ENCODE assay signal across 15 cellular contexts in genomic region chr10:77989081-77989724, GRCh38. TPM values are rescaled to one million over a fixed set of nuclear protein-coding genes. Genes with fewer than 3 reads are reported as not detected.
DNase-seq lines count a peak whose midpoint lies in the region; ATAC-seq and TF ChIP-seq lines count a peak whose summit lies in the region.
"Had no signal": no experiment of that assay in that cellular context is flagged by ENCODE, and none has a peak within 500 bp of the region (broad histone marks: within the 10 kb centered on the region; RNA-seq: fewer than 3 reads in every experiment).

No MANE protein-coding gene starts in this region.

- no peak overlapping the region for H3K4me3 ChIP-seq in thoracic aorta
- H3K4me3 ChIP-seq in naive thymus-derived CD4-positive, alpha-beta T cell (ENCODE audit: low read length) = no peak overlapping the region
- H3K4me3 ChIP-seq: esophagus squamous epithelium had no signal

- peaks cover 18 to 38% of the 10 kb centered on the region in 2 donors for H3K4me1 ChIP-seq in thoracic aorta (ENCODE audit: control insufficient read depth in 1 of 2, low read depth in 2 of 2)
- H3K4me1 ChIP-seq in naive thymus-derived CD4-positive, alpha-beta T cell (ENCODE audit: control insufficient read depth in 2 of 2, insufficient read depth in 2 of 2, low read length in 2 of 2) = no peaks in the 10 kb centered on the region

- no peaks in the 10 kb centered on the region for H3K27me3 ChIP-seq in thoracic aorta (replicated peaks; ENCODE audit: insufficient read depth)
- no peaks in the 10 kb centered on the region for H3K27me3 ChIP-seq in naive thymus-derived CD4-positive, alpha-beta T cell (ENCODE audit: control insufficient read depth in 2 of 2, insufficient read depth in 2 of 2, low read length in 2 of 2)
- H3K27me3 ChIP-seq: esophagus squamous epithelium had no signal

- peak overlapping the region; percentile 45 for H3K27ac Mint-ChIP-seq in activated CD4-positive, alpha-beta memory T cell treated with anti-CD3 and anti-CD28 coated beads for 36 hours
- H3K27ac Mint-ChIP-seq in activated CD4-positive, alpha-beta memory T cell treated with anti-CD3 and anti-CD28 coated beads, Interleukin-2, amount 10 ng/mL, durations not matched to agents 7 days and 5 days = no peak overlapping the region
- H3K27ac Mint-ChIP-seq in brain = peak overlapping the region in 4 of 5 experiments; percentile 57 to 98 (median 76)
- H3K27ac Mint-ChIP-seq in naive thymus-derived CD4-positive, alpha-beta T cell = no peak overlapping the region
- H3K27ac Mint-ChIP-seq: natural killer cell treated with Interleukin-12 subunit alpha and Interleukin-12 subunit beta and Interleukin-15 and Interleukin-18, amount 100 ng/mL, for 72 hours had no signal

- peaks cover 42% of the 10 kb centered on the region for H3K36me3 Mint-ChIP-seq in activated CD4-positive, alpha-beta memory T cell treated with anti-CD3 and anti-CD28 coated beads for 36 hours
- H3K36me3 Mint-ChIP-seq in activated CD4-positive, alpha-beta memory T cell treated with anti-CD3 and anti-CD28 coated beads, Interleukin-2, amount 10 ng/mL, durations not matched to agents 7 days and 5 days (ENCODE audit: low read depth) = peaks cover 65% of the 10 kb centered on the region
- peaks cover 99% of the 10 kb centered on the region for H3K36me3 Mint-ChIP-seq in brain
- H3K36me3 Mint-ChIP-seq in naive thymus-derived CD4-positive, alpha-beta T cell = peaks cover 28 to 65% (median 36%) of the 10 kb centered on the region in 5 donors

- no peaks in the 10 kb centered on the region for H3K9me3 Mint-ChIP-seq in activated CD4-positive, alpha-beta memory T cell treated with anti-CD3 and anti-CD28 coated beads for 36 hours
- H3K9me3 Mint-ChIP-seq in activated CD4-positive, alpha-beta memory T cell treated with anti-CD3 and anti-CD28 coated beads, Interleukin-2, amount 10 ng/mL, durations not matched to agents 7 days and 5 days = no peaks in the 10 kb centered on the region
- H3K9me3 Mint-ChIP-seq in brain = peaks cover 0 to 3% (median 0%) of the 10 kb centered on the region in 5 experiments
- H3K9me3 Mint-ChIP-seq in naive thymus-derived CD4-positive, alpha-beta T cell = no peaks in the 10 kb centered on the region
- H3K9me3 Mint-ChIP-seq: natural killer cell treated with Interleukin-12 subunit alpha and Interleukin-12 subunit beta and Interleukin-15 and Interleukin-18, amount 100 ng/mL, for 72 hours had no signal

- peak; percentile 76 for ATAC-seq in thoracic aorta (ENCODE audit: insufficient number of reproducible peaks, low FRiP score, low read depth)
- no peak for ATAC-seq in naive thymus-derived CD4-positive, alpha-beta T cell
- ATAC-seq: SK-N-SH treated with all-trans-retinoic acid at 6 μM for 48 hours had no signal

- intact Hi-C loops in activated CD4-positive, alpha-beta memory T cell treated with anti-CD3 and anti-CD28 coated beads for 36 hours (cut with micrococcal nuclease) = no loop called here
- intact Hi-C loops in naive thymus-derived CD4-positive, alpha-beta T cell (cut with micrococcal nuclease) = no loop called here

- CTCF ChIA-PET in activated CD4-positive, alpha-beta memory T cell treated with anti-CD3 and anti-CD28 coated beads for 36 hours (lab: Charles Lee) = no interaction called here
- CTCF ChIA-PET in activated CD4-positive, alpha-beta memory T cell treated with anti-CD3 and anti-CD28 coated beads, Interleukin-2, amount 10 ng/mL, durations not matched to agents 7 days and 5 days (lab: Charles Lee) = no interaction called here
- CTCF ChIA-PET in naive thymus-derived CD4-positive, alpha-beta T cell (lab: Charles Lee) = no interaction called here

- no peak overlapping the region for H3K4me3 Mint-ChIP-seq in activated CD4-positive, alpha-beta memory T cell treated with anti-CD3 and anti-CD28 coated beads for 36 hours
- no peak overlapping the region for H3K4me3 Mint-ChIP-seq in activated CD4-positive, alpha-beta memory T cell treated with anti-CD3 and anti-CD28 coated beads, Interleukin-2, amount 10 ng/mL, durations not matched to agents 7 days and 5 days
- no peak overlapping the region for H3K4me3 Mint-ChIP-seq in brain
- no peak overlapping the region for H3K4me3 Mint-ChIP-seq in naive thymus-derived CD4-positive, alpha-beta T cell
- H3K4me3 Mint-ChIP-seq: natural killer cell treated with Interleukin-12 subunit alpha and Interleukin-12 subunit beta and Interleukin-15 and Interleukin-18, amount 100 ng/mL, for 72 hours had no signal

- H3K27ac ChIP-seq in thoracic aorta = peak overlapping the region; percentile 92 to 96
- H3K27ac ChIP-seq in naive thymus-derived CD4-positive, alpha-beta T cell (ENCODE audit: low read depth, low read length) = no peak overlapping the region
- H3K27ac ChIP-seq: esophagus squamous epithelium had no signal

- H3K27me3 Mint-ChIP-seq in activated CD4-positive, alpha-beta memory T cell treated with anti-CD3 and anti-CD28 coated beads for 36 hours = no peaks in the 10 kb centered on the region
- no peaks in the 10 kb centered on the region for H3K27me3 Mint-ChIP-seq in activated CD4-positive, alpha-beta memory T cell treated with anti-CD3 and anti-CD28 coated beads, Interleukin-2, amount 10 ng/mL, durations not matched to agents 7 days and 5 days
- peaks cover 3% of the 10 kb centered on the region for H3K27me3 Mint-ChIP-seq in brain
- no peaks in the 10 kb centered on the region for H3K27me3 Mint-ChIP-seq in naive thymus-derived CD4-positive, alpha-beta T cell
- H3K27me3 Mint-ChIP-seq: natural killer cell treated with Interleukin-12 subunit alpha and Interleukin-12 subunit beta and Interleukin-15 and Interleukin-18, amount 100 ng/mL, for 72 hours had no signal

- TF ChIP-seq CTCF in brain (conservative IDR thresholded peaks at IDR 0.05) (no peak), thoracic aorta (IDR thresholded peaks at IDR 0.05) (no peak)

- POLR2A ChIA-PET in activated CD4-positive, alpha-beta memory T cell treated with anti-CD3 and anti-CD28 coated beads for 36 hours (lab: Charles Lee) = no interaction called here
- POLR2A ChIA-PET in activated CD4-positive, alpha-beta memory T cell treated with anti-CD3 and anti-CD28 coated beads, Interleukin-2, amount 10 ng/mL, durations not matched to agents 7 days and 5 days (lab: Charles Lee) = no interaction called here
- POLR2A ChIA-PET in naive thymus-derived CD4-positive, alpha-beta T cell (lab: Charles Lee) = no interaction called here

- H3K36me3 ChIP-seq in thoracic aorta = peaks cover 32% of the 10 kb centered on the region
- H3K36me3 ChIP-seq in naive thymus-derived CD4-positive, alpha-beta T cell (ENCODE audit: control insufficient read depth in 2 of 3, insufficient read depth in 3 of 3, low read length in 3 of 3) = peaks cover 17 to 100% (median 20%) of the 10 kb centered on the region in 3 experiments

- DNase-seq in activated CD4-positive, alpha-beta memory T cell treated with anti-CD3 and anti-CD28 coated beads for 36 hours = no peak
- DNase-seq in activated CD4-positive, alpha-beta memory T cell treated with anti-CD3 and anti-CD28 coated beads, Interleukin-2, amount 10 ng/mL, durations not matched to agents 7 days and 5 days = no peak
- DNase-seq in inferior parietal cortex (ENCODE audit: extremely low spot score) = peak; percentile 42
- DNase-seq in thoracic aorta (ENCODE audit: low spot score) = peak; percentile 57
- no peak for DNase-seq in NCI-H1436 treated with DMSO at 0.1 percent for 48 hours (lab: John Stamatoyannopoulos, UW)
- DNase-seq in activated effector memory CD4-positive, alpha-beta T cell treated with anti-CD3 and anti-CD28 coated beads, Interleukin-2, amount 50 U/mL, for 16 hours = no peak
- DNase-seq in naive thymus-derived CD4-positive, alpha-beta T cell = no peak
- DNase-seq: central memory CD4-positive, alpha-beta T cell; DMS153; esophagus squamous epithelium; H7; NCI-H1417 had no signal

- H3K9me3 ChIP-seq in thoracic aorta = no peaks in the 10 kb centered on the region
- H3K9me3 ChIP-seq in naive thymus-derived CD4-positive, alpha-beta T cell (ENCODE audit: control insufficient read depth in 2 of 3, low read length in 3 of 3) = no peaks in the 10 kb centered on the region
- H3K9me3 ChIP-seq: esophagus squamous epithelium had no signal

- peaks cover 2% of the 10 kb centered on the region for H3K4me1 Mint-ChIP-seq in activated CD4-positive, alpha-beta memory T cell treated with anti-CD3 and anti-CD28 coated beads for 36 hours (ENCODE audit: low read depth)
- H3K4me1 Mint-ChIP-seq in activated CD4-positive, alpha-beta memory T cell treated with anti-CD3 and anti-CD28 coated beads, Interleukin-2, amount 10 ng/mL, durations not matched to agents 7 days and 5 days = no peaks in the 10 kb centered on the region
- H3K4me1 Mint-ChIP-seq in brain = peaks cover 68% of the 10 kb centered on the region
- no peaks in the 10 kb centered on the region for H3K4me1 Mint-ChIP-seq in naive thymus-derived CD4-positive, alpha-beta T cell

RNA-seq across cellular contexts. Expression of gene POLR3A, which starts 40.1 kb away (rescaled TPM):
- total RNA-seq in activated CD4-positive, alpha-beta memory T cell treated with anti-CD3 and anti-CD28 coated beads for 36 hours = 10 to 100 TPM; 16.6 to 17.0 TPM
- 10 to 100 TPM; 16.6 to 16.8 TPM for total RNA-seq in activated CD4-positive, alpha-beta memory T cell treated with anti-CD3 and anti-CD28 coated beads, Interleukin-2, amount 10 ng/mL, durations not matched to agents 7 days and 5 days
- 15.5 TPM for polyA plus RNA-seq in brain (ENCODE audit: insufficient read depth, low read depth, low replicate concordance)
- total RNA-seq in thoracic aorta = 10 to 100 TPM; 12.3 to 19.3 TPM
- 10 to 100 TPM; 12.0 to 20.9 (median 19.0) TPM for total RNA-seq in naive thymus-derived CD4-positive, alpha-beta T cell
- polyA plus RNA-seq in naive thymus-derived CD4-positive, alpha-beta T cell = 10 to 100 TPM in 1 of 2 donors, 1 to 10 TPM in 1; 5.5 to 12.3 TPM

RNA-seq across cellular contexts. Expression of gene RPS24, which starts 44.5 kb away (rescaled TPM):
- 1,000 to 10,000 TPM; 1,680 to 1,722 TPM for total RNA-seq in activated CD4-positive, alpha-beta memory T cell treated with anti-CD3 and anti-CD28 coated beads for 36 hours
- total RNA-seq in activated CD4-positive, alpha-beta memory T cell treated with anti-CD3 and anti-CD28 coated beads, Interleukin-2, amount 10 ng/mL, durations not matched to agents 7 days and 5 days = 1,000 to 10,000 TPM; 1,304 to 1,323 TPM
- 1,805 TPM for polyA plus RNA-seq in brain (ENCODE audit: insufficient read depth, low read depth, low replicate concordance)
- 1,000 to 10,000 TPM; 1,219 to 1,252 TPM for total RNA-seq in thoracic aorta
- 1,000 to 10,000 TPM; 1,177 to 2,466 (median 1,673) TPM for total RNA-seq in naive thymus-derived CD4-positive, alpha-beta T cell
- 1,000 to 10,000 TPM; 1,173 to 1,441 TPM for polyA plus RNA-seq in naive thymus-derived CD4-positive, alpha-beta T cell

Comparison
In these comparisons a context has a peak if more than half of its experiments do, and no peak if none do; other contexts are left out.
1. H3K27ac Mint-ChIP-seq: peak in activated CD4-positive, alpha-beta memory T cell treated with anti-CD3 and anti-CD28 coated beads for 36 hours (single experiment) and brain (4 of 5); none in activated CD4-positive, alpha-beta memory T cell treated with anti-CD3 and anti-CD28 coated beads, Interleukin-2, amount 10 ng/mL, durations not matched to agents 7 days and 5 days (single experiment) and naive thymus-derived CD4-positive, alpha-beta T cell (0 of 9).
2. DNase-seq: peak in inferior parietal cortex (single experiment) and thoracic aorta (single experiment); none in activated CD4-positive, alpha-beta memory T cell treated with anti-CD3 and anti-CD28 coated beads for 36 hours (single experiment), activated CD4-positive, alpha-beta memory T cell treated with anti-CD3 and anti-CD28 coated beads, Interleukin-2, amount 10 ng/mL, durations not matched to agents 7 days and 5 days (single experiment), NCI-H1436 treated with DMSO at 0.1 percent for 48 hours (single experiment), activated effector memory CD4-positive, alpha-beta T cell treated with anti-CD3 and anti-CD28 coated beads, Interleukin-2, amount 50 U/mL, for 16 hours (single experiment) and naive thymus-derived CD4-positive, alpha-beta T cell (0 of 9).